1 cellular context compared by ENCODE assay signal in genomic region chr9:128077847-128078503, GRCh38.
TF ChIP-seq lines count a peak whose summit lies in the region.

No MANE protein-coding gene starts in this region.

TF ChIP-seq in SK-N-SH, 30 proteins besides CTCF, POLR2A, EP300 and RAD21 (continued from another document):
- no peak for TF ChIP-seq REST (IDR thresholded peaks at IDR 0.05; ENCODE audit: low read depth, low read length)
- no peak for TF ChIP-seq MXI1 (IDR thresholded peaks at IDR 0.05; ENCODE audit: low read depth, low read length)
- TF ChIP-seq IRF3 (IDR thresholded peaks at IDR 0.05; ENCODE audit: low read depth, low read length) = no peak
- TF ChIP-seq YY1 (IDR thresholded peaks at IDR 0.05; ENCODE audit: low read depth) = no peak
- TF ChIP-seq CHD2 (IDR thresholded peaks at IDR 0.05; ENCODE audit: low read length, partially characterized antibody) = no peak
- TF ChIP-seq EZH2phosphoT487 (IDR thresholded peaks at IDR 0.05; ENCODE audit: borderline replicate concordance, low read depth) = no peak
- no peak for TF ChIP-seq POLR2AphosphoS5 (IDR thresholded peaks at IDR 0.05; ENCODE audit: low read depth, low read length)
- no peak for TF ChIP-seq SMC3 (IDR thresholded peaks at IDR 0.05; ENCODE audit: low read depth, low read length)
- TF ChIP-seq RXRA (IDR thresholded peaks at IDR 0.05; ENCODE audit: borderline replicate concordance, low read depth) = no peak
- no peak for TF ChIP-seq NFIC (IDR thresholded peaks at IDR 0.05; ENCODE audit: borderline replicate concordance)
- TF ChIP-seq NRF1 (IDR thresholded peaks at IDR 0.05; ENCODE audit: low read depth, low read length) = no peak
- no peak for TF ChIP-seq USF2 (IDR thresholded peaks at IDR 0.05; ENCODE audit: borderline replicate concordance, low read depth, low read length)
- no peak for TF ChIP-seq TAF1 (IDR thresholded peaks at IDR 0.05; ENCODE audit: borderline replicate concordance, low read depth, low read length)
- TF ChIP-seq TCF12 (IDR thresholded peaks at IDR 0.05) = no peak
TF ChIP-seq in SK-N-SH: peak in this region for 0.
